Comparison of ENCODE assay signal across 1 cellular context in genomic region chr7:149690688-149691446, GRCh38.
TF ChIP-seq lines count a peak whose summit lies in the region.

No MANE protein-coding gene starts in this region.

TF ChIP-seq in IMR-90, 13 proteins besides CTCF, POLR2A, EP300 and RAD21 (continued from another document):
- TF ChIP-seq ELK1 (IDR thresholded peaks at IDR 0.05; ENCODE audit: borderline replicate concordance, low read depth, low read length) (no peak), MAFK (IDR thresholded peaks at IDR 0.05; ENCODE audit: low read depth, low read length) (no peak), RCOR1 (IDR thresholded peaks at IDR 0.05; ENCODE audit: insufficient replicate concordance, low read length) (no peak), RFX5 (IDR thresholded peaks at IDR 0.05; ENCODE audit: low read depth, low read length) (no peak)
TF ChIP-seq in IMR-90: peak in this region for 0.
